ENCODE assay signal across 24 cellular contexts in genomic region chr2:179417436-179417949, GRCh38.
DNase-seq lines count a peak whose midpoint lies in the region; ATAC-seq and FAIRE-seq lines count a peak whose summit lies in the region.
"Had no signal": no experiment of that assay in that cellular context is flagged by ENCODE, and none has a peak within 500 bp of the region (broad histone marks: within the 10 kb centered on the region; RNA-seq: fewer than 3 reads in every experiment).

No MANE protein-coding gene starts in this region.

- no peaks in the 10 kb centered on the region for H3K36me3 ChIP-seq in small intestine (ENCODE audit: control insufficient read depth in 2 of 2, insufficient read depth in 2 of 2, low read length in 2 of 2)

- WGBS in small intestine, 3 donors = 18 to 46% (median 39%) methylated on average over 2 of the region's 2 CpGs

- no peak for FAIRE-seq in small intestine (lab: Jason Lieb, UNC)
- FAIRE-seq: HTR-8/SVneo had no signal

- ATAC-seq in HG03095 (IDR thresholded peaks at IDR 0.05; ENCODE audit: unreplicated experiment) = no peak
- ATAC-seq: CD8-positive, alpha-beta T cell had no signal

- DNase-seq in NCI-H345 (lab: John Stamatoyannopoulos, UW) (peak; percentile 7), NCI-H345 treated with DMSO at 0.1 percent for 48 hours (lab: John Stamatoyannopoulos, UW; ENCODE audit: unreplicated experiment) (no peak), NCI-H1417 treated with DMSO at 0.1 percent for 48 hours (lab: John Stamatoyannopoulos, UW) (peak; percentile 24), NCI-H526 treated with DMSO at 0.1 percent for 48 hours (lab: John Stamatoyannopoulos, UW) (peak; percentile 96), small intestine (peak; percentile 4), dermis blood vessel endothelial cell (no peak), amygdala (lab: John Stamatoyannopoulos, UW) (no peak)
- DNase-seq: AML-193; C1 segment of cervical spinal cord; Calu3; CD8-positive, alpha-beta T cell; DMS153; GDM1; GOT3; HCEC 1CT; NCI-H1105; NCI-H187; NCI-H2171; SHP77 treated with DMSO at 0.1 percent for 48 hours had no signal

- no peaks in the 10 kb centered on the region for H3K27me3 ChIP-seq in small intestine (ENCODE audit: control insufficient read depth in 2 of 2, insufficient read depth in 2 of 2, low read length in 2 of 2)

- no peak overlapping the region for H3K4me3 ChIP-seq in small intestine (ENCODE audit: low read depth in 1 of 2, low read length in 2 of 2)
- H3K4me3 ChIP-seq: SK-N-MC had no signal

- no peaks in the 10 kb centered on the region for H3K9me3 ChIP-seq in small intestine (ENCODE audit: control insufficient read depth, low read depth)

- no peaks in the 10 kb centered on the region for H3K4me1 ChIP-seq in small intestine (ENCODE audit: control insufficient read depth in 2 of 2, insufficient read depth in 1 of 2, low read depth in 1 of 2, low read length in 1 of 2)

- no peak overlapping the region for H3K27ac ChIP-seq in small intestine (ENCODE audit: low read depth in 1 of 2, low read length in 1 of 2)
- H3K27ac ChIP-seq: KMS-11, RWPE1, SK-N-MC had no signal

Comparison
In these comparisons a context has a peak if more than half of its experiments do, and no peak if none do; other contexts are left out.
1. DNase-seq: peak in NCI-H345 (single experiment), NCI-H1417 treated with DMSO at 0.1 percent for 48 hours (single experiment), NCI-H526 treated with DMSO at 0.1 percent for 48 hours (single experiment) and small intestine (single experiment); none in NCI-H345 treated with DMSO at 0.1 percent for 48 hours (single experiment), dermis blood vessel endothelial cell (single experiment) and amygdala (0 of 56).